In the genomic region with DNA sequence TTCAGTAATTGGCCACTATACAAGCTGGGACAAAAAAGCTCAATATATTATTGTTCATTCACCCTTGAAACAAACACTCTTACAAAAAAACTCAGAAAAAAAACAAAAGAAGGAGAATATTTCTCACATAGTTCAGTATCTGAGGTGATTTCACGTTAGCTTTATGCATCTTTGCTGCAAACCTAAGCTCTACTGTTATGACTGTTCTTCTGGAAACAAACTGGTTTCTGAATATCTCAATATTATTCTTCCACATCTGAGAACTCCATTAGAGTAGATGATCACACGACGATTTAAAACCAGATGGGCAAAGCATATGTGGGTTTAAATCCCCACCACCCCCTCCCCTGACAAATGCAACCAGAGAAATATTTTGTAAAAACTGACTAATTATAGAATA, we compare ENCODE assay signal across 21 cellular contexts.
DNase-seq lines count a peak whose midpoint lies in the region; ATAC-seq, FAIRE-seq and TF ChIP-seq lines count a peak whose summit lies in the region.
"Had no signal": no experiment of that assay in that cellular context is flagged by ENCODE, and none has a peak within 500 bp of the region (broad histone marks: within the 10 kb centered on the region; RNA-seq: fewer than 3 reads in every experiment).

No MANE protein-coding gene starts in this region.

- no peak overlapping the region for H2AFZ ChIP-seq in GM12878 (ENCODE audit: control insufficient read depth, low read depth, low read length)

- CTCF ChIA-PET in GM12878 (lab: Yijun Ruan, JAX), result interaction anchor here (0.9 to 8.2 kb wide), 5 partner anchors 17 to 68 kb away, joined by 3 to 69 read pairs (median 6); no protein-coding TSS in a partner anchor

- no peak for TF ChIP-seq POLR2A in GM12878 (IDR thresholded peaks at IDR 0.05; ENCODE audit: low read depth, low read length)

- H3K79me2 ChIP-seq in GM12878 (ENCODE audit: control insufficient read depth, insufficient read depth, low read length), result no peaks in the 10 kb centered on the region

- TF ChIP-seq RAD21 in GM12878 (IDR thresholded peaks at IDR 0.05; ENCODE audit: insufficient read depth, low read depth, low read length), result no peak

- POLR2A ChIA-PET in GM12878 (lab: Charles Lee), result interaction anchor here (0.7 to 1.4 kb wide), 2 partner anchors 28 to 42 kb away, joined by 4 to 6 read pairs; no protein-coding TSS in a partner anchor

- RAD21 ChIA-PET in GM12878 (lab: Charles Lee; ENCODE audit: unreplicated experiment), result interaction anchor here (0.7 to 1.5 kb wide), 4 partner anchors 10 to 355 kb away, joined by 3 to 8 read pairs (median 5); no protein-coding TSS in a partner anchor

- no peak overlapping the region for H3K4me3 ChIP-seq in GM12878
- H3K4me3 ChIP-seq: K562 had no signal

- TF ChIP-seq EP300 in GM12878 (IDR thresholded peaks at IDR 0.05; ENCODE audit: borderline replicate concordance in 1 of 2, control insufficient read depth in 1 of 2, low read depth in 2 of 2, low read length in 2 of 2), result peak in 1 of 2 experiments; percentile 43; a peak in 1 of 4 replicates

- 32% methylated on average over 3 of the region's 3 CpGs for WGBS in GM12878 (ENCODE audit: insufficient coverage, insufficient replicate concordance, low lambda C conversion rate, missing lambda C conversion rate)

- DNase-seq in NCI-H82 (lab: John Stamatoyannopoulos, UW), result peak; percentile 53
- no peak for DNase-seq in NCI-H82 treated with DMSO at 0.1 percent for 48 hours (lab: John Stamatoyannopoulos, UW; ENCODE audit: unreplicated experiment)
- no peak for DNase-seq in GM12878 (ENCODE audit: low read depth, low spot score)
- DNase-seq in left lobe of liver (ENCODE audit: low spot score), result no peak
- no peak for DNase-seq in DMS79 (lab: John Stamatoyannopoulos, UW)
- DNase-seq: CD8-positive, alpha-beta T cell; GF-D8; H7; MV-4-11; NCI-H1417; NCI-H187 treated with DMSO at 0.1 percent for 48 hours; NCI-H446; NCI-H69; PC-3; T-helper 2 cell had no signal

- no peaks in the 10 kb centered on the region for H3K9me3 ChIP-seq in GM12878 (replicated peaks; ENCODE audit: control insufficient read depth, insufficient read depth, low read length)

- no peaks in the 10 kb centered on the region for H3K36me3 ChIP-seq in GM12878 (ENCODE audit: control insufficient read depth in 2 of 2, insufficient read depth in 2 of 2, low read length in 1 of 2)

- TF ChIP-seq CTCF in GM12878 (IDR thresholded peaks at IDR 0.05 in 2 of 3, conservative IDR thresholded peaks at IDR 0.05 in 1 of 3; ENCODE audit: control insufficient read depth in 2 of 3, extremely low read depth in 1 of 3, insufficient read depth in 1 of 3, low read depth in 3 of 3, low read length in 3 of 3), result no peak

- no peak overlapping the region for H3K27ac ChIP-seq in GM12878 (ENCODE audit: control insufficient read depth, insufficient read depth)
- H3K27ac ChIP-seq: 22Rv1, RWPE1 had no signal

- in situ Hi-C loops in GM12878 (cut with MboI), result no loop called here

- H3K4me1 ChIP-seq in GM12878 (ENCODE audit: control insufficient read depth, insufficient read depth, low read length), result no peaks in the 10 kb centered on the region

- H3K27me3 ChIP-seq in GM12878 (replicated peaks in 1 of 2; ENCODE audit: control insufficient read depth in 2 of 2, insufficient read depth in 2 of 2, low read length in 1 of 2), result no peaks in the 10 kb centered on the region

- SMC1A ChIA-PET in GM12878 (lab: Charles Lee; ENCODE audit: uncharacterized antibody, unreplicated experiment), result interaction anchor here (0.7 to 8.0 kb wide), 7 partner anchors 14 to 83 kb away, joined by 3 to 90 read pairs (median 8); no protein-coding TSS in a partner anchor

- H3K4me2 ChIP-seq in GM12878 (ENCODE audit: control insufficient read depth, insufficient read depth), result no peak overlapping the region

- ATAC-seq in GM21360 (IDR thresholded peaks at IDR 0.05; ENCODE audit: unreplicated experiment) (peak; percentile 36), HG03135 (IDR thresholded peaks at IDR 0.05; ENCODE audit: unreplicated experiment) (peak; percentile 29), GM12878 (peak; percentile 11; the same call in 2 of the 3 replicates), left lobe of liver (no peak), HG03025 (IDR thresholded peaks at IDR 0.05; ENCODE audit: low FRiP score, unreplicated experiment) (no peak)
- ATAC-seq: CD8-positive, alpha-beta T cell; K562; PC-3 had no signal

- no peaks in the 10 kb centered on the region for H4K20me1 ChIP-seq in GM12878 (ENCODE audit: control insufficient read depth, insufficient read depth)

- no peak overlapping the region for H3K9ac ChIP-seq in GM12878 (ENCODE audit: control insufficient read depth, insufficient read depth, low read length)

- no TSS peak for BruUV-seq in GM12878 (replicated peaks; lab: Mats Ljungman, UMichigan)

- intact Hi-C loops in GM12878 (cut with micrococcal nuclease; ENCODE audit: unreplicated experiment), result no loop called here

- no peak for FAIRE-seq in GM12878 (lab: Jason Lieb, UNC)
- FAIRE-seq: K562 had no signal

TF ChIP-seq in GM12878, 131 proteins besides CTCF, POLR2A, EP300 and RAD21:
- TF ChIP-seq SREBF1 (IDR thresholded peaks at IDR 0.05; ENCODE audit: low read length) (no peak), IRF4 (IDR thresholded peaks at IDR 0.05; ENCODE audit: low read depth, low read length) (peak; percentile 24; the same call in 1 of the 2 replicates)

Comparison
In these comparisons a context has a peak if more than half of its experiments do, and no peak if none do; other contexts are left out.
1. ATAC-seq: peak in GM21360 (single experiment), HG03135 (single experiment) and GM12878 (single experiment); none in left lobe of liver (single experiment) and HG03025 (single experiment).